12 cellular contexts compared by ENCODE assay signal in the genomic region with DNA sequence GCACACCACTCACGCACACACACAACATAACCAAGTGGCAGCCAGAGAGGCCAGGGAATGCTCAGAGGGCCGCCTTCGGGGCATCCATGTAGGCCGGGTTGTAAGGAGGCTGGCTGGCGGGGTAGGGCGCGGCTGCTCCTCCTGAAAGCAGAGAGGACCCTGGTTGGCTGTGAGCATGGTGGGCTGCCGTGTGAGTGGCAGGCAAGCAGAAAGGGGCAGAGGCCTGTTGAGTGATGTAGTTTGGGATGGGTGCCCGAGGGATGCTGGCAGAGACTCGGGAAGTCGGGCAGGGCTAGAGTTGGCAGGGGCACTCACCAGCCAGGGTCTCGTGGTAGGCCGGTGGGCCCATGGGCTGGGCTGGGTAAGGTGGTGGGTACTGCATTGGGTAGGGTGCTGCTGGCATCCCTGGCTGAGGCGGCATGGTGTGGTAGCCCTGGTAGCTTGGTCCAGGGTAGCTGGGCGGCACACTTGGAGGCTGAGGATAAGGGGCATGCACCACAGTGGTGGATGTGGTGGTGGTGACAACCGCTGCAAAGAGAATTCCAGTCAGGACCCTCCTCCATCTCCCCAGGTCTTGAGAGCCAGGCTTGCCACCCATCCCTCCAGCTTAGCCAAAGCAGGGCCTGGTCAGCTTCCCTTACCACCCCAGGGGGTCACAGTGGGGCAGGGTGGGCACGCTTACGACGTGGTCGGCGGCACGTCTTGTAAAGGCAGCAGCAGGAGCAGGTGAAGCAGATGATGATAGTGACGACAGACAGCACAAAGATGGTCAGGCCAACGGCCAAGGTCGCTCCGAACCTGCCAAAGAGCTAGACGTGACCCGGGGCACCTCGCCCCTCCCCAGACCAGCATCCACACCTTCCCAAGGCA. TPM values are rescaled to one million over a fixed set of nuclear protein-coding genes. Genes with fewer than 3 reads are reported as not detected.
A peak's percentile ranks its signal among the peaks of the same experiment; 100 is the strongest.
DNase-seq lines count a peak whose midpoint lies in the region; ATAC-seq and TF ChIP-seq lines count a peak whose summit lies in the region.
"Had no signal": no experiment of that assay in that cellular context is flagged by ENCODE, and none has a peak within 500 bp of the region (broad histone marks: within the 10 kb centered on the region; RNA-seq: fewer than 3 reads in every experiment).

No MANE protein-coding gene starts in this region.

- no CpG with 5 or more reads among the region's 29 CpGs for WGBS in H9 (ENCODE audit: extremely low coverage, insufficient read length, low lambda C conversion rate)
- no CpG with 5 or more reads among the region's 29 CpGs for WGBS in neuronal stem cell (ENCODE audit: extremely low coverage in 2 of 2, insufficient read length in 2 of 2, insufficient replicate concordance in 1 of 2), 2 donors
- WGBS in ovary, 3 donors: 77 to 79% (median 78%) methylated on average over 29 of the region's 29 CpGs

- no peak overlapping the region for H2BK5ac ChIP-seq in H9 (ENCODE audit: insufficient read length, low read length)
- no peak overlapping the region for H2BK5ac ChIP-seq in neuronal stem cell (ENCODE audit: low read length)

- H2AK5ac ChIP-seq in H9 (ENCODE audit: insufficient read length, low read length) (no peak overlapping the region), neuronal stem cell (ENCODE audit: low read depth, low read length) (no peak overlapping the region)

- H3K9ac ChIP-seq in H9 (ENCODE audit: extremely low read depth, insufficient read length, low read length) (no peak overlapping the region), neuronal stem cell (ENCODE audit: low read depth, low read length, poor library complexity) (no peak overlapping the region), MM.1S (ENCODE audit: low read length) (no peak overlapping the region)

- no peak overlapping the region for H3K14ac ChIP-seq in H9 (ENCODE audit: insufficient read depth, low read length)
- no peak overlapping the region for H3K14ac ChIP-seq in neuronal stem cell (ENCODE audit: low read length)

- H3K79me2 ChIP-seq in H9 (ENCODE audit: insufficient read depth, low read length): no peaks in the 10 kb centered on the region; the same call in 1 of the 2 replicates
- H3K79me2 ChIP-seq in MM.1S (ENCODE audit: low read length): peaks cover 63% of the 10 kb centered on the region

- H2BK12ac ChIP-seq in H9 (ENCODE audit: insufficient read length, low read depth, low read length): no peak overlapping the region
- H2BK12ac ChIP-seq in neuronal stem cell (ENCODE audit: low read length): no peak overlapping the region

- intact Hi-C loops in CD4-positive, alpha-beta memory T cell (cut with micrococcal nuclease): no loop called here
- intact Hi-C loops in ovary (cut with DNase I): loop anchor here in 1 of 4 donors (10.0 kb wide), 1 partner anchor 216 kb away; a partner anchor contains a TSS

- no peak overlapping the region for H4K91ac ChIP-seq in H9 (ENCODE audit: insufficient read length, low read depth, low read length)
- H4K91ac ChIP-seq in neuronal stem cell (ENCODE audit: low read depth, low read length, poor library complexity): no peak overlapping the region

- H3K18ac ChIP-seq in H9 (ENCODE audit: insufficient read length, low read depth, low read length) (no peak overlapping the region), neuronal stem cell (ENCODE audit: low read length) (peak overlapping the region; percentile 21)

- H3K79me1 ChIP-seq in H9 (ENCODE audit: insufficient read depth, low read depth, low read length, poor library complexity, severe bottlenecking) (no peaks in the 10 kb centered on the region), neuronal stem cell (ENCODE audit: low read depth, low read length) (peaks cover 12% of the 10 kb centered on the region)

- no peaks in the 10 kb centered on the region for H3K27me3 Mint-ChIP-seq in CD4-positive, alpha-beta memory T cell
- H3K27me3 Mint-ChIP-seq in H9 (ENCODE audit: low read depth): no peaks in the 10 kb centered on the region; the same call in 1 of the 2 replicates
- H3K27me3 Mint-ChIP-seq in central memory CD8-positive, alpha-beta T cell: no peaks in the 10 kb centered on the region

- TF ChIP-seq EP300 in ovary (IDR thresholded peaks at IDR 0.05): no peak

- H2BK120ac ChIP-seq in H9 (ENCODE audit: low read depth, low read length, poor library complexity, severe bottlenecking) (no peak overlapping the region), neuronal stem cell (ENCODE audit: low read depth, low read length) (no peak overlapping the region)

- H3K4me3 ChIP-seq in CD4-positive, alpha-beta memory T cell (ENCODE audit: low read length in 2 of 2): no peak overlapping the region
- no peak overlapping the region for H3K4me3 ChIP-seq in neuronal stem cell (ENCODE audit: low read length in 2 of 2)
- no peak overlapping the region for H3K4me3 ChIP-seq in MM.1S (ENCODE audit: low read length)
- H3K4me3 ChIP-seq in ovary: no peak overlapping the region
- H3K4me3 ChIP-seq: mucosa of descending colon had no signal

- H2BK15ac ChIP-seq in H9 (ENCODE audit: low read depth, low read length) (no peak overlapping the region), neuronal stem cell (ENCODE audit: low read length) (no peak overlapping the region)

- H3K27ac ChIP-seq in CD4-positive, alpha-beta memory T cell (ENCODE audit: low read depth, low read length): no peak overlapping the region
- H3K27ac ChIP-seq in H9 (ENCODE audit: insufficient read length, low read depth, low read length) (no peak overlapping the region), neuronal stem cell (replicated peaks; ENCODE audit: low read length) (no peak overlapping the region), MM.1S (ENCODE audit: low read length) (no peak overlapping the region), ovary (no peak overlapping the region)
- H3K27ac ChIP-seq: foreskin keratinocyte had no signal

- H2AFZ ChIP-seq in H9 (ENCODE audit: low read length) (no peak overlapping the region), neuronal stem cell (ENCODE audit: low read length) (no peak overlapping the region), MM.1S (ENCODE audit: low read length) (no peak overlapping the region)

- no peaks in the 10 kb centered on the region for H3K9me3 Mint-ChIP-seq in CD4-positive, alpha-beta memory T cell
- H3K9me3 Mint-ChIP-seq in H9: no peaks in the 10 kb centered on the region; a peak in 1 of 5 replicates
- H3K9me3 Mint-ChIP-seq in central memory CD8-positive, alpha-beta T cell: no peaks in the 10 kb centered on the region

- no peaks in the 10 kb centered on the region for H4K20me1 ChIP-seq in H9 (ENCODE audit: control insufficient read depth, insufficient read depth, insufficient read length)
- H4K20me1 ChIP-seq in MM.1S (ENCODE audit: insufficient read depth, low read length): no peaks in the 10 kb centered on the region

- H3K36me3 Mint-ChIP-seq in CD4-positive, alpha-beta memory T cell: peaks cover 17 to 41% of the 10 kb centered on the region in 2 donors
- H3K36me3 Mint-ChIP-seq in H9 (ENCODE audit: insufficient read depth in 1 of 3, low read depth in 3 of 3): peaks cover 15 to 32% (median 30%) of the 10 kb centered on the region in 3 experiments
- peaks cover 27% of the 10 kb centered on the region for H3K36me3 Mint-ChIP-seq in central memory CD8-positive, alpha-beta T cell (ENCODE audit: insufficient read depth)

- no peak for ATAC-seq in central memory CD8-positive, alpha-beta T cell (replicated peaks; ENCODE audit: extremely low read depth, poor library complexity, severe bottlenecking)
- ATAC-seq: foreskin keratinocyte, mucosa of descending colon had no signal

- H3K4me2 ChIP-seq in H9 (ENCODE audit: insufficient read depth, insufficient read length, low read length): no peak overlapping the region
- no peak overlapping the region for H3K4me2 ChIP-seq in neuronal stem cell (ENCODE audit: insufficient read depth, low read length, poor library complexity, severe bottlenecking)
- H3K4me2 ChIP-seq in MM.1S (ENCODE audit: low read depth, low read length): no peak overlapping the region

- no peaks in the 10 kb centered on the region for H3K9me2 ChIP-seq in MM.1S (replicated peaks; ENCODE audit: insufficient read depth, low read length)

- H4K8ac ChIP-seq in H9 (replicated peaks; ENCODE audit: insufficient read length, low read depth, low read length) (no peak overlapping the region), neuronal stem cell (ENCODE audit: low read depth, low read length) (peak overlapping the region; percentile 72)

- H3K27ac Mint-ChIP-seq in CD4-positive, alpha-beta memory T cell: peak overlapping the region; percentile 71 to 92 (median 89)
- H3K27ac Mint-ChIP-seq in H9: peak overlapping the region; percentile 31 to 89 (median 63); a peak in 4 of 7 replicates
- H3K27ac Mint-ChIP-seq in central memory CD8-positive, alpha-beta T cell (ENCODE audit: low read depth): peak overlapping the region; percentile 74

- H3K23ac ChIP-seq in H9 (ENCODE audit: insufficient read length, low read depth, low read length) (no peak overlapping the region), neuronal stem cell (ENCODE audit: low read depth, low read length, poor library complexity) (peak overlapping the region; percentile 29)

- no peaks in the 10 kb centered on the region for H3K9me3 ChIP-seq in CD4-positive, alpha-beta memory T cell (ENCODE audit: control insufficient read depth in 1 of 2, low read length in 2 of 2)
- H3K9me3 ChIP-seq in H9 (ENCODE audit: control insufficient read depth, low read depth, low read length): no peaks in the 10 kb centered on the region
- H3K9me3 ChIP-seq in neuronal stem cell (replicated peaks in 1 of 2; ENCODE audit: control insufficient read depth in 2 of 2, insufficient read depth in 1 of 2, low read depth in 1 of 2, low read length in 2 of 2): no peaks in the 10 kb centered on the region
- H3K9me3 ChIP-seq in MM.1S (replicated peaks; ENCODE audit: insufficient read depth, low read length): no peaks in the 10 kb centered on the region
- no peaks in the 10 kb centered on the region for H3K9me3 ChIP-seq in ovary
- H3K9me3 ChIP-seq: mucosa of descending colon had no signal

- H3K4me1 Mint-ChIP-seq in CD4-positive, alpha-beta memory T cell: peaks cover 34 to 71% (median 58%) of the 10 kb centered on the region in 4 donors
- peaks cover 25 to 37% of the 10 kb centered on the region in 2 experiments for H3K4me1 Mint-ChIP-seq in H9
- peaks cover 62% of the 10 kb centered on the region for H3K4me1 Mint-ChIP-seq in central memory CD8-positive, alpha-beta T cell

- no peak overlapping the region for H2BK20ac ChIP-seq in H9 (ENCODE audit: low read depth, low read length, poor library complexity, severe bottlenecking)

- H3K27me3 ChIP-seq in CD4-positive, alpha-beta memory T cell (ENCODE audit: insufficient read depth, low read length): no peaks in the 10 kb centered on the region
- H3K27me3 ChIP-seq in H9 (ENCODE audit: insufficient read depth, low read length) (no peaks in the 10 kb centered on the region), neuronal stem cell (ENCODE audit: control insufficient read depth in 3 of 3, insufficient read depth in 3 of 3, low read depth in 1 of 3, low read length in 3 of 3) (no peaks in the 10 kb centered on the region), MM.1S (replicated peaks; ENCODE audit: insufficient read depth, low read length) (no peaks in the 10 kb centered on the region), ovary (no peaks in the 10 kb centered on the region)
- H3K27me3 ChIP-seq: foreskin keratinocyte had no signal

- no peak for DNase-seq in CD4-positive, alpha-beta memory T cell
- DNase-seq in H9 (no peak), neuronal stem cell (ENCODE audit: low spot score) (no peak), HT-29 (ENCODE audit: low spot score) (no peak), NCI-H748 (lab: John Stamatoyannopoulos, UW; ENCODE audit: unreplicated experiment) (no peak), MM.1S (no peak), ovary (no peak)
- no peak for DNase-seq in central memory CD8-positive, alpha-beta T cell (ENCODE audit: low spot score in 2 of 2)
- DNase-seq: foreskin keratinocyte; NCI-H524; stimulated activated CD4-positive, alpha-beta T cell treated with anti-CD3 and anti-CD28 coated beads, Interleukin-2, amount 100 ng/mL, for 48 hours had no signal

- H3K23me2 ChIP-seq in H9 (ENCODE audit: insufficient read length, low read depth, low read length, poor library complexity, severe bottlenecking): peaks cover 5% of the 10 kb centered on the region

- H3K4me3 Mint-ChIP-seq in CD4-positive, alpha-beta memory T cell: peak overlapping the region; percentile 43 to 94 (median 60)
- H3K4me3 Mint-ChIP-seq in H9: no peak overlapping the region
- peak overlapping the region; percentile 92 for H3K4me3 Mint-ChIP-seq in central memory CD8-positive, alpha-beta T cell

- TF ChIP-seq CTCF in H9 (conservative IDR thresholded peaks at IDR 0.05) (no peak), MM.1S (IDR thresholded peaks at IDR 0.05; ENCODE audit: low read length) (no peak), ovary (IDR thresholded peaks at IDR 0.05) (no peak)

- H3K36me3 ChIP-seq in CD4-positive, alpha-beta memory T cell (ENCODE audit: insufficient read depth, low read length): peaks cover 20% of the 10 kb centered on the region
- peaks cover 31 to 39% of the 10 kb centered on the region in 2 donors for H3K36me3 ChIP-seq in neuronal stem cell (replicated peaks in 1 of 2; ENCODE audit: control insufficient read depth in 2 of 2, insufficient read depth in 2 of 2, low read length in 2 of 2)
- H3K36me3 ChIP-seq in MM.1S (replicated peaks; ENCODE audit: insufficient read depth, low read length): no peaks in the 10 kb centered on the region
- H3K36me3 ChIP-seq in ovary: no peaks in the 10 kb centered on the region

- H3K4ac ChIP-seq in H9 (ENCODE audit: low read depth, low read length): no peak overlapping the region
- H3K4ac ChIP-seq in neuronal stem cell (ENCODE audit: low read length): no peak overlapping the region

- H3K56ac ChIP-seq in H9 (ENCODE audit: insufficient read length, low read depth, low read length): no peak overlapping the region

- H3T11ph ChIP-seq in H9 (ENCODE audit: low read length): no peak overlapping the region

- POLR2A ChIA-PET in CD4-positive, alpha-beta memory T cell (lab: Charles Lee; ENCODE audit: partially characterized antibody): interaction anchor here (0.7 to 4.4 kb wide), 10 partner anchors 10 to 84 kb away, joined by 3 to 51 read pairs (median 5); a partner anchor contains a TSS

- no peak for TF ChIP-seq POLR2A in ovary (IDR thresholded peaks at IDR 0.05)

- peaks cover 7% of the 10 kb centered on the region; the same call in 1 of the 2 replicates for H3F3A ChIP-seq in MM.1S (ENCODE audit: insufficient read depth, low read length)

- CTCF ChIA-PET in CD4-positive, alpha-beta memory T cell (lab: Charles Lee; ENCODE audit: partially characterized antibody): interaction anchor here (0.7 to 4.9 kb wide), 6 partner anchors 7 to 69 kb away, joined by 3 to 34 read pairs (median 5); a partner anchor contains a TSS

- no peak overlapping the region for H4K5ac ChIP-seq in H9 (ENCODE audit: insufficient read length, low read depth, low read length)

- H3K4me1 ChIP-seq in CD4-positive, alpha-beta memory T cell (ENCODE audit: insufficient read depth, low read length): peaks cover 82% of the 10 kb centered on the region
- H3K4me1 ChIP-seq in H9 (ENCODE audit: insufficient read depth, low read length) (peaks cover 3% of the 10 kb centered on the region; the same call in 1 of the 2 replicates), neuronal stem cell (ENCODE audit: control insufficient read depth in 2 of 2, insufficient read depth in 1 of 2, low read depth in 1 of 2, low read length in 2 of 2) (peaks cover 25% of the 10 kb centered on the region in 2 donors), MM.1S (ENCODE audit: low read length) (peaks cover 28% of the 10 kb centered on the region), ovary (ENCODE audit: insufficient read depth) (peaks cover 25% of the 10 kb centered on the region)

RNA-seq across cellular contexts. Expression of a gene that starts 22.7 kb away (rescaled TPM):
- 10 to 100 TPM; 14.9 to 15.2 TPM for total RNA-seq in CD4-positive, alpha-beta memory T cell
- 10 to 100 TPM; 11.3 to 15.4 TPM for polyA plus RNA-seq in CD4-positive, alpha-beta memory T cell
- total RNA-seq in H9 (2021) (16.3 and 17.5 TPM in 2 replicates), ovary (1 to 10 TPM; 3.9 to 7.9 (median 6.4) TPM)
- polyA plus RNA-seq in neuronal stem cell (2013, experiment 1 of 2): 12.1 TPM
- 12.0 TPM for polyA plus RNA-seq in neuronal stem cell (2013, experiment 2 of 2)
- total RNA-seq in HT-29 (2014; rRNA removed; shearing (Covaris generic)): 6.7 and 7.7 TPM in 2 replicates
- polyA plus RNA-seq in ovary: 10 to 100 TPM in 1 of 2 donors, 1 to 10 TPM in 1; 6.4 to 11.4 TPM

RNA-seq across cellular contexts. Expression of a gene that starts 29.2 kb away (rescaled TPM):
- 100 to 1,000 TPM; 309 to 310 TPM for total RNA-seq in CD4-positive, alpha-beta memory T cell
- 100 to 1,000 TPM; 765 to 952 TPM for polyA plus RNA-seq in CD4-positive, alpha-beta memory T cell
- total RNA-seq in H9 (2021) (305 and 309 TPM in 2 replicates), ovary (100 to 1,000 TPM; 138 to 318 (median 199) TPM)
- polyA plus RNA-seq in neuronal stem cell (2013, experiment 1 of 2): 841 TPM
- 834 TPM for polyA plus RNA-seq in neuronal stem cell (2013, experiment 2 of 2)
- total RNA-seq in HT-29 (2014; rRNA removed; shearing (Covaris generic)): 173 and 180 TPM in 2 replicates
- polyA plus RNA-seq in ovary: 100 to 1,000 TPM; 350 to 380 TPM

RNA-seq across cellular contexts. Expression of a gene that starts 29.4 kb away (rescaled TPM):
- total RNA-seq in CD4-positive, alpha-beta memory T cell: 1 to 10 TPM; 5.1 to 5.4 TPM
- 10 to 100 TPM in 1 of 2 donors, 1 to 10 TPM in 1; 6.6 to 13.3 TPM for polyA plus RNA-seq in CD4-positive, alpha-beta memory T cell
- total RNA-seq in H9 (2021) (20.0 and 22.0 TPM in 2 replicates), ovary (1 to 10 TPM; 6.3 to 8.5 (median 7.5) TPM)
- 11.8 TPM for polyA plus RNA-seq in neuronal stem cell (2013, experiment 1 of 2)
- polyA plus RNA-seq in neuronal stem cell (2013, experiment 2 of 2): 12.2 TPM
- total RNA-seq in HT-29 (2014; rRNA removed; shearing (Covaris generic)): 19.1 and 24.3 TPM in 2 replicates
- 1 to 10 TPM; 9.1 to 9.9 TPM for polyA plus RNA-seq in ovary

RNA-seq across cellular contexts. Expression of a gene that starts 34.7 kb away (rescaled TPM):
- 100 to 1,000 TPM; 218 TPM for total RNA-seq in CD4-positive, alpha-beta memory T cell
- 100 to 1,000 TPM; 434 to 470 TPM for polyA plus RNA-seq in CD4-positive, alpha-beta memory T cell
- total RNA-seq in H9 (2021) (171 and 174 TPM in 2 replicates), ovary (100 to 1,000 TPM in 5 of 7 donors, 10 to 100 TPM in 2; 62.5 to 150 (median 138) TPM)
- polyA plus RNA-seq in neuronal stem cell (2013, experiment 1 of 2): 179 TPM
- polyA plus RNA-seq in neuronal stem cell (2013, experiment 2 of 2): 192 TPM
- total RNA-seq in HT-29 (2014; rRNA removed; shearing (Covaris generic)): 83.6 and 85.4 TPM in 2 replicates
- polyA plus RNA-seq in ovary: 100 to 1,000 TPM in 1 of 2 donors, 10 to 100 TPM in 1; 59.7 to 118 TPM

RNA-seq across cellular contexts. Expression of a gene that starts 39.4 kb away (rescaled TPM):
- 1 to 10 TPM; 2.6 to 5.0 TPM for total RNA-seq in CD4-positive, alpha-beta memory T cell
- polyA plus RNA-seq in CD4-positive, alpha-beta memory T cell: under 1 TPM in 1 of 2 donors, not detected in 1; 0.48 TPM
- total RNA-seq in H9 (2021) (175 and 184 TPM in 2 replicates), ovary (100 to 1,000 TPM in 2 of 7 donors, 10 to 100 TPM in 5; 70.8 to 166 (median 83.7) TPM)
- 99.5 TPM for polyA plus RNA-seq in neuronal stem cell (2013, experiment 1 of 2)
- 94.2 TPM for polyA plus RNA-seq in neuronal stem cell (2013, experiment 2 of 2)
- 194 and 209 TPM in 2 replicates for total RNA-seq in HT-29 (2014; rRNA removed; shearing (Covaris generic))
- 10 to 100 TPM; 11.2 to 90.2 TPM for polyA plus RNA-seq in ovary

Comparison
In these comparisons a context has a peak if more than half of its experiments do, and no peak if none do; other contexts are left out.
1. H3K4me3 Mint-ChIP-seq: peak in CD4-positive, alpha-beta memory T cell (8 of 8) and central memory CD8-positive, alpha-beta T cell (single experiment); none in H9 (0 of 2).
2. Peak in every context shown above with its lines, with median percentiles within 50 percentile points of each other: H3K27ac Mint-ChIP-seq.